24 cellular contexts compared by ENCODE assay signal in genomic region chr5:96064905-96065304, GRCh38.
DNase-seq lines count a peak whose midpoint lies in the region; TF ChIP-seq lines count a peak whose summit lies in the region.
"Had no signal": no experiment of that assay in that cellular context is flagged by ENCODE, and none has a peak within 500 bp of the region (broad histone marks: within the 10 kb centered on the region; RNA-seq: fewer than 3 reads in every experiment).

No MANE protein-coding gene starts in this region.

- in situ Hi-C loops in mammary epithelial cell (cut with MboI; ENCODE audit: low sequenced_read_pairs in 2 of 2) = no loop called here

- CTCF ChIA-PET in mammary epithelial cell (lab: Charles Lee; ENCODE audit: low non-redundant PET) = interaction anchor here (0.6 to 0.7 kb wide), 2 partner anchors 89 to 139 kb away, joined by 4 to 8 read pairs; no protein-coding TSS in a partner anchor
- CTCF ChIA-PET in MCF 10A (lab: Yijun Ruan, JAX) = interaction anchor here (0.7 to 1.4 kb wide), 4 partner anchors 83 to 272 kb away, joined by 3 to 4 read pairs (median 3); no protein-coding TSS in a partner anchor

- no peaks in the 10 kb centered on the region for H3K27me3 Mint-ChIP-seq in MCF 10A (ENCODE audit: insufficient read depth, unreplicated experiment)
- H3K27me3 Mint-ChIP-seq in stimulated activated naive CD8-positive, alpha-beta T cell treated with anti-CD3 and anti-CD28 coated beads, Interleukin-15, Interleukin-2, amounts not matched to agents 100 ng/mL and 50 ng/mL, for 24 hours = no peaks in the 10 kb centered on the region
- H3K27me3 Mint-ChIP-seq: naive thymus-derived CD4-positive, alpha-beta T cell had no signal

- peaks cover 30% of the 10 kb centered on the region for H3K4me1 ChIP-seq in mammary epithelial cell (ENCODE audit: insufficient read depth, low read length)
- no peaks in the 10 kb centered on the region for H3K4me1 ChIP-seq in effector memory CD4-positive, alpha-beta T cell (ENCODE audit: control insufficient read depth, insufficient read depth, low read length, poor library complexity, severe bottlenecking)
- H3K4me1 ChIP-seq: upper lobe of right lung had no signal

- H3K27ac ChIP-seq in mammary epithelial cell (ENCODE audit: insufficient read depth, low read depth, low read length) = peak overlapping the region; percentile 89
- H3K27ac ChIP-seq in effector memory CD4-positive, alpha-beta T cell (ENCODE audit: insufficient read depth, low read length, poor library complexity, severe bottlenecking) = no peak overlapping the region
- H3K27ac ChIP-seq: brain microvascular endothelial cell, upper lobe of right lung had no signal

- TF ChIP-seq CTCF in mammary epithelial cell (conservative IDR thresholded peaks at IDR 0.05 in 1 of 2, IDR thresholded peaks at IDR 0.05 in 1 of 2; ENCODE audit: extremely low read depth in 1 of 2, insufficient read depth in 1 of 2, low read depth in 1 of 2, low read length in 2 of 2) (no peak), MCF 10A (IDR thresholded peaks at IDR 0.05; ENCODE audit: unreplicated experiment) (no peak), epithelial cell of esophagus (IDR thresholded peaks at IDR 0.05; ENCODE audit: insufficient read depth, low read depth, low read length, missing control alignments) (no peak)

- DNase-seq in NCI-H2171 treated with DMSO at 0.1 percent for 48 hours (lab: John Stamatoyannopoulos, UW) = peak; percentile 3
- no peak for DNase-seq in NCI-H2171 (lab: John Stamatoyannopoulos, UW)
- no peak for DNase-seq in mammary epithelial cell
- DNase-seq in MCF 10A (ENCODE audit: unreplicated experiment) = no peak
- DNase-seq in epithelial cell of esophagus (ENCODE audit: low read depth) = peak; percentile 29
- DNase-seq in effector memory CD4-positive, alpha-beta T cell = no peak
- no peak for DNase-seq in SK-N-DZ (ENCODE audit: low spot score)
- DNase-seq: 8988T; activated CD4-positive, alpha-beta T cell treated with anti-CD3 and anti-CD28 coated beads, Interleukin-2, amount 50 U/mL, for 1 hour; brain microvascular endothelial cell; CD8-positive, alpha-beta memory T cell; DMS79; HCEC 1CT; head of caudate nucleus; left colon; MM.1S; naive thymus-derived CD4-positive, alpha-beta T cell; NCI-H526 treated with DMSO at 0.1 percent for 48 hours; right cardiac atrium; SHP77 treated with DMSO at 0.1 percent for 48 hours; stimulated activated CD4-positive, alpha-beta T cell treated with anti-CD3 and anti-CD28 coated beads, Interleukin-4, amount 100 ng/mL, for 24 hours; T-cell; upper lobe of right lung had no signal

- H3K36me3 Mint-ChIP-seq in MCF 10A (ENCODE audit: insufficient read depth, unreplicated experiment) = no peaks in the 10 kb centered on the region
- H3K36me3 Mint-ChIP-seq in stimulated activated naive CD8-positive, alpha-beta T cell treated with anti-CD3 and anti-CD28 coated beads, Interleukin-15, Interleukin-2, amounts not matched to agents 100 ng/mL and 50 ng/mL, for 24 hours (ENCODE audit: low read depth) = no peaks in the 10 kb centered on the region
- H3K36me3 Mint-ChIP-seq: CD8-positive, alpha-beta memory T cell; T-cell had no signal

- H4K20me1 ChIP-seq in mammary epithelial cell (ENCODE audit: insufficient read depth, low read length) = no peaks in the 10 kb centered on the region

- no peaks in the 10 kb centered on the region for H3K9me3 Mint-ChIP-seq in MCF 10A (ENCODE audit: unreplicated experiment)
- no peaks in the 10 kb centered on the region for H3K9me3 Mint-ChIP-seq in stimulated activated naive CD8-positive, alpha-beta T cell treated with anti-CD3 and anti-CD28 coated beads, Interleukin-15, Interleukin-2, amounts not matched to agents 100 ng/mL and 50 ng/mL, for 24 hours
- H3K9me3 Mint-ChIP-seq: CD8-positive, alpha-beta memory T cell; T-cell had no signal

- H2AFZ ChIP-seq in mammary epithelial cell (ENCODE audit: low read depth, low read length) = no peak overlapping the region

- intact Hi-C loops in mammary epithelial cell (cut with micrococcal nuclease) = loop anchor here (5.0 kb wide), 2 partner anchors 33 to 208 kb away; no protein-coding TSS in a partner anchor
- intact Hi-C loops in MCF 10A (cut with micrococcal nuclease) = loop anchor here (5.0 kb wide), 1 partner anchor 143 kb away; no protein-coding TSS in a partner anchor

- H3K4me3 ChIP-seq in mammary epithelial cell (replicated peaks in 1 of 3; ENCODE audit: insufficient read depth in 1 of 3, low read depth in 2 of 3, low read length in 3 of 3) (no peak overlapping the region), epithelial cell of esophagus (ENCODE audit: low read length) (no peak overlapping the region)
- no peak overlapping the region for H3K4me3 ChIP-seq in effector memory CD4-positive, alpha-beta T cell (ENCODE audit: insufficient read depth, low read depth, low read length, poor library complexity, severe bottlenecking)
- H3K4me3 ChIP-seq: upper lobe of right lung had no signal

- POLR2A ChIA-PET in MCF 10A (lab: Yijun Ruan, JAX) = interaction anchor here (1.1 to 2.7 kb wide), 6 partner anchors 11 to 104 kb away, joined by 4 to 14 read pairs (median 8); no protein-coding TSS in a partner anchor

- no peaks in the 10 kb centered on the region for H3K79me2 ChIP-seq in mammary epithelial cell (ENCODE audit: insufficient read depth, low read length)

- no peaks in the 10 kb centered on the region for H3K36me3 ChIP-seq in mammary epithelial cell (ENCODE audit: insufficient read depth, low read length)
- H3K36me3 ChIP-seq in effector memory CD4-positive, alpha-beta T cell (ENCODE audit: control insufficient read depth, insufficient read depth, low read length) = no peaks in the 10 kb centered on the region
- H3K36me3 ChIP-seq: brain microvascular endothelial cell, upper lobe of right lung had no signal

- no peaks in the 10 kb centered on the region for H3K9me3 ChIP-seq in mammary epithelial cell (replicated peaks; ENCODE audit: insufficient read depth, low read length)
- no peaks in the 10 kb centered on the region for H3K9me3 ChIP-seq in effector memory CD4-positive, alpha-beta T cell (ENCODE audit: control insufficient read depth, low read length)
- H3K9me3 ChIP-seq: upper lobe of right lung had no signal

- WGBS in mammary epithelial cell (ENCODE audit: low coverage, missing lambda C conversion rate) = 100% methylated on average over 1 of the region's 1 CpG

- no peak overlapping the region for H3K9ac ChIP-seq in mammary epithelial cell (ENCODE audit: insufficient read depth, low read length)

- H3K27ac Mint-ChIP-seq in MCF 10A (ENCODE audit: low read depth, unreplicated experiment) = no peak overlapping the region
- H3K27ac Mint-ChIP-seq in stimulated activated naive CD8-positive, alpha-beta T cell treated with anti-CD3 and anti-CD28 coated beads, Interleukin-15, Interleukin-2, amounts not matched to agents 100 ng/mL and 50 ng/mL, for 24 hours = peak overlapping the region; percentile 91
- H3K27ac Mint-ChIP-seq: CD8-positive, alpha-beta memory T cell; T-cell had no signal

- H3K4me1 Mint-ChIP-seq in MCF 10A (ENCODE audit: insufficient read depth, unreplicated experiment) = peaks cover 21% of the 10 kb centered on the region
- peaks cover 65% of the 10 kb centered on the region for H3K4me1 Mint-ChIP-seq in stimulated activated naive CD8-positive, alpha-beta T cell treated with anti-CD3 and anti-CD28 coated beads, Interleukin-15, Interleukin-2, amounts not matched to agents 100 ng/mL and 50 ng/mL, for 24 hours (ENCODE audit: low read depth)
- H3K4me1 Mint-ChIP-seq: CD8-positive, alpha-beta memory T cell; T-cell had no signal

- no peak overlapping the region for H3K4me3 Mint-ChIP-seq in MCF 10A (ENCODE audit: unreplicated experiment)
- H3K4me3 Mint-ChIP-seq in stimulated activated naive CD8-positive, alpha-beta T cell treated with anti-CD3 and anti-CD28 coated beads, Interleukin-15, Interleukin-2, amounts not matched to agents 100 ng/mL and 50 ng/mL, for 24 hours = peak overlapping the region; percentile 50
- H3K4me3 Mint-ChIP-seq: CD8-positive, alpha-beta memory T cell; T-cell had no signal

- dilution Hi-C loops in mammary epithelial cell (cut with HindIII; ENCODE audit: low sequenced_read_pairs) = no loop called here

- BruUV-seq in mammary epithelial cell (replicated peaks; lab: Mats Ljungman, UMichigan) (no TSS peak), MCF 10A (replicated peaks; lab: Mats Ljungman, UMichigan) (no TSS peak)

- no peak overlapping the region for H3K4me2 ChIP-seq in mammary epithelial cell (ENCODE audit: insufficient read depth, low read depth, low read length)

- no peaks in the 10 kb centered on the region for H3K27me3 ChIP-seq in mammary epithelial cell (ENCODE audit: insufficient read depth, low read length)
- H3K27me3 ChIP-seq in effector memory CD4-positive, alpha-beta T cell (replicated peaks; ENCODE audit: control insufficient read depth, insufficient read depth, low read length, poor library complexity, severe bottlenecking) = no peaks in the 10 kb centered on the region
- H3K27me3 ChIP-seq: brain microvascular endothelial cell, upper lobe of right lung had no signal

Comparison
In these comparisons a context has a peak if more than half of its experiments do, and no peak if none do; other contexts are left out.
1. DNase-seq: peak in NCI-H2171 treated with DMSO at 0.1 percent for 48 hours (single experiment) and epithelial cell of esophagus (single experiment); none in NCI-H2171 (single experiment), mammary epithelial cell (single experiment), MCF 10A (single experiment), effector memory CD4-positive, alpha-beta T cell (0 of 3) and SK-N-DZ (single experiment).